14 cellular contexts compared by ENCODE assay signal in genomic region chr16:77897831-77898540, GRCh38.
"Had no signal": no experiment of that assay in that cellular context is flagged by ENCODE, and none has a peak within 500 bp of the region (broad histone marks: within the 10 kb centered on the region; RNA-seq: fewer than 3 reads in every experiment).

No MANE protein-coding gene starts in this region.

- H3K27me3 ChIP-seq: foreskin keratinocyte, upper lobe of left lung had no signal

- H3K27ac ChIP-seq: foreskin keratinocyte, prostate gland, upper lobe of left lung had no signal

- DNase-seq: activated CD4-positive, alpha-beta memory T cell treated with anti-CD3 and anti-CD28 coated beads for 36 hours; activated CD4-positive, alpha-beta T cell treated with anti-CD3 and anti-CD28 coated beads for 36 hours; activated naive CD4-positive, alpha-beta T cell; activated T-cell treated with anti-CD3 and anti-CD28 coated beads, Interleukin-2, amount 50 U/mL, for 1 hour; central memory CD4-positive, alpha-beta T cell; foreskin keratinocyte; glutamatergic neuron; stimulated activated CD4-positive, alpha-beta T cell treated with anti-CD3 and anti-CD28 coated beads, Interleukin-2, amount 100 ng/mL, for 48 hours; stimulated activated naive CD8-positive, alpha-beta T cell treated with anti-CD3 and anti-CD28 coated beads, Interleukin-15, amount 100 ng/mL, for 72 hours; T-helper 2 cell; upper lobe of left lung had no signal

- H3K36me3 ChIP-seq: prostate gland, upper lobe of left lung had no signal

- H3K4me3 ChIP-seq: coronary artery, lung, prostate gland, upper lobe of left lung had no signal

- H3K9me3 ChIP-seq: prostate gland, upper lobe of left lung had no signal

- H3K4me1 ChIP-seq: foreskin keratinocyte, prostate gland had no signal
